ENCODE assay signal across 14 cellular contexts in the genomic region with DNA sequence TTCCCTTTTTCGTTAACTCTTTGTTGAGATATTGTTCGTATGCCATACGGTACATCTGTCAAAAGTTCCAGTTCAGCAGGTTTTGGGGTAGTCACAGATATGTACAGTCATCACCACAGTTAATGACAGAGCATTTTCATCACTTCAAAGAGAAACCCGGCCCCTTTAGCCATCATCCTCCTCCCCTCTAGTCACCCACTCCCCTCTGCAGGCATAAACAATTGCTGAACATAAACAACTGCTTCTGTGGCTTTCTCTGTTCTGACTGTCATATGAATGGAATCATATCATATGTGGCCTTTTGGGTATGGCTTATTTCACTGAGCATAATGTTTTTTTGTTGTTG.
"Had no signal": no experiment of that assay in that cellular context is flagged by ENCODE, and none has a peak within 500 bp of the region (broad histone marks: within the 10 kb centered on the region; RNA-seq: fewer than 3 reads in every experiment).

No MANE protein-coding gene starts in this region.

- ATAC-seq: body of pancreas; left colon; lower lobe of right lung; stimulated activated naive B cell treated with anti-CD40 and anti-IgM and Interleukin-4, amounts not matched to agents 10 μg/mL and 1 μg/mL and 100 μg/mL, for 72 hours; T-helper 17 cell had no signal

- H3K4me3 Mint-ChIP-seq: activated CD4-positive, alpha-beta T cell treated with anti-CD3 and anti-CD28 coated beads, Interleukin-2, amount 10 ng/mL, durations not matched to agents 24 days and 14 days; activated naive CD4-positive, alpha-beta T cell treated with anti-CD3 and anti-CD28 coated beads, Interleukin-2, amount 10 ng/mL, durations not matched to agents 7 days and 5 days; activated T-cell treated with anti-CD3 and anti-CD28 coated beads, Interleukin-2, amount 50 U/mL, for 4 hours; naive B cell; stimulated activated naive B cell treated with anti-CD40 and anti-IgM and Interleukin-4, amounts not matched to agents 10 μg/mL and 1 μg/mL and 100 μg/mL, for 72 hours; T-helper 17 cell had no signal

- H3K27me3 Mint-ChIP-seq: activated CD4-positive, alpha-beta T cell treated with anti-CD3 and anti-CD28 coated beads, Interleukin-2, amount 10 ng/mL, durations not matched to agents 24 days and 14 days; activated naive CD4-positive, alpha-beta T cell treated with anti-CD3 and anti-CD28 coated beads, Interleukin-2, amount 10 ng/mL, durations not matched to agents 7 days and 5 days; naive B cell; stimulated activated naive B cell treated with anti-CD40 and anti-IgM and Interleukin-4, amounts not matched to agents 10 μg/mL and 1 μg/mL and 100 μg/mL, for 72 hours; T-helper 17 cell had no signal

- H3K9me3 Mint-ChIP-seq: activated CD4-positive, alpha-beta T cell treated with anti-CD3 and anti-CD28 coated beads, Interleukin-2, amount 10 ng/mL, durations not matched to agents 24 days and 14 days; activated naive CD4-positive, alpha-beta T cell treated with anti-CD3 and anti-CD28 coated beads, Interleukin-2, amount 10 ng/mL, durations not matched to agents 7 days and 5 days; activated T-cell treated with anti-CD3 and anti-CD28 coated beads, Interleukin-2, amount 50 U/mL, for 4 hours; stimulated activated naive B cell treated with anti-CD40 and anti-IgM and Interleukin-4, amounts not matched to agents 10 μg/mL and 1 μg/mL and 100 μg/mL, for 72 hours had no signal

- H3K27ac Mint-ChIP-seq: activated CD4-positive, alpha-beta T cell treated with anti-CD3 and anti-CD28 coated beads, Interleukin-2, amount 10 ng/mL, durations not matched to agents 24 days and 14 days; activated naive CD4-positive, alpha-beta T cell treated with anti-CD3 and anti-CD28 coated beads, Interleukin-2, amount 10 ng/mL, durations not matched to agents 7 days and 5 days; stimulated activated naive B cell treated with anti-CD40 and anti-IgM and Interleukin-4, amounts not matched to agents 10 μg/mL and 1 μg/mL and 100 μg/mL, for 72 hours; T-helper 17 cell had no signal

- H3K4me1 Mint-ChIP-seq: activated naive CD4-positive, alpha-beta T cell treated with anti-CD3 and anti-CD28 coated beads, Interleukin-2, amount 10 ng/mL, durations not matched to agents 7 days and 5 days had no signal

- DNase-seq: activated CD4-positive, alpha-beta T cell treated with anti-CD3 and anti-CD28 coated beads, Interleukin-2, amount 10 ng/mL, durations not matched to agents 24 days and 14 days; activated naive CD4-positive, alpha-beta T cell treated with anti-CD3 and anti-CD28 coated beads, Interleukin-2, amount 10 ng/mL, durations not matched to agents 7 days and 5 days; activated T-cell treated with anti-CD3 and anti-CD28 coated beads, Interleukin-2, amount 50 U/mL, for 4 hours; amygdala; body of pancreas; caudate nucleus; left colon; lower lobe of right lung; naive B cell; stimulated activated CD4-positive, alpha-beta T cell treated with anti-CD3 and anti-CD28 coated beads, Interleukin-2, amount 100 ng/mL, for 48 hours; stimulated activated naive B cell treated with anti-CD40 and anti-IgM and Interleukin-4, amounts not matched to agents 10 μg/mL and 1 μg/mL and 100 μg/mL, for 72 hours; T-helper 17 cell; transverse colon; WERI-Rb-1 had no signal
